Comparison of ENCODE assay signal across 32 cellular contexts in genomic region chr4:136337216-136337615, GRCh38.
"Had no signal": no experiment of that assay in that cellular context is flagged by ENCODE, and none has a peak within 500 bp of the region (broad histone marks: within the 10 kb centered on the region; RNA-seq: fewer than 3 reads in every experiment).

No MANE protein-coding gene starts in this region.

- H3K4me1 Mint-ChIP-seq: activated CD4-positive, alpha-beta memory T cell treated with anti-CD3 and anti-CD28 coated beads, Interleukin-2, amount 10 ng/mL, durations not matched to agents 7 days and 5 days; activated CD8-positive, alpha-beta memory T cell treated with anti-CD3 and anti-CD28 coated beads, Interleukin-2, amount 10 ng/mL, durations not matched to agents 7 days and 5 days; activated naive CD8-positive, alpha-beta T cell treated with anti-CD3 and anti-CD28 coated beads for 36 hours; activated T-helper 17 cell treated with anti-CD3 and anti-CD28 coated beads, Interleukin-2, amount 50 U/mL, for 72 hours had no signal

- H3K27me3 ChIP-seq: brain microvascular endothelial cell, MG63 had no signal

- H2AFZ ChIP-seq: PC-9 had no signal

- H3K36me3 ChIP-seq: brain microvascular endothelial cell, MG63, WERI-Rb-1 had no signal

- H3K27ac ChIP-seq: brain microvascular endothelial cell, PC-9, WERI-Rb-1 had no signal

- H3K4me3 Mint-ChIP-seq: activated CD4-positive, alpha-beta memory T cell treated with anti-CD3 and anti-CD28 coated beads, Interleukin-2, amount 10 ng/mL, durations not matched to agents 7 days and 5 days; activated CD8-positive, alpha-beta memory T cell treated with anti-CD3 and anti-CD28 coated beads, Interleukin-2, amount 10 ng/mL, durations not matched to agents 7 days and 5 days; activated naive CD8-positive, alpha-beta T cell treated with anti-CD3 and anti-CD28 coated beads for 36 hours; activated T-cell treated with anti-CD3 and anti-CD28 coated beads, Interleukin-2, amount 50 U/mL, for 72 hours; activated T-helper 17 cell treated with anti-CD3 and anti-CD28 coated beads, Interleukin-2, amount 50 U/mL, for 72 hours had no signal

- H3K27me3 Mint-ChIP-seq: activated CD4-positive, alpha-beta memory T cell treated with anti-CD3 and anti-CD28 coated beads, Interleukin-2, amount 10 ng/mL, durations not matched to agents 7 days and 5 days; activated CD8-positive, alpha-beta memory T cell treated with anti-CD3 and anti-CD28 coated beads, Interleukin-2, amount 10 ng/mL, durations not matched to agents 7 days and 5 days; activated naive CD8-positive, alpha-beta T cell treated with anti-CD3 and anti-CD28 coated beads for 36 hours; activated T-helper 17 cell treated with anti-CD3 and anti-CD28 coated beads, Interleukin-2, amount 50 U/mL, for 72 hours had no signal

- ATAC-seq: activated CD8-positive, alpha-beta memory T cell treated with anti-CD3 and anti-CD28 coated beads, Interleukin-2, amount 10 ng/mL, durations not matched to agents 7 days and 5 days; activated T-cell treated with anti-CD3 and anti-CD28 coated beads, Interleukin-2, amount 50 U/mL, for 72 hours; activated T-helper 17 cell treated with anti-CD3 and anti-CD28 coated beads, Interleukin-2, amount 50 U/mL, for 72 hours had no signal

- H3K4me3 ChIP-seq: MG63, PC-9 had no signal

- H3K36me3 Mint-ChIP-seq: activated CD8-positive, alpha-beta memory T cell treated with anti-CD3 and anti-CD28 coated beads, Interleukin-2, amount 10 ng/mL, durations not matched to agents 7 days and 5 days; activated naive CD8-positive, alpha-beta T cell treated with anti-CD3 and anti-CD28 coated beads for 36 hours had no signal

- H3K4me2 ChIP-seq: PC-9 had no signal

- H3K9me3 ChIP-seq: MG63 had no signal

- DNase-seq: activated CD4-positive, alpha-beta memory T cell treated with anti-CD3 and anti-CD28 coated beads, Interleukin-2, amount 10 ng/mL, durations not matched to agents 7 days and 5 days; activated CD4-positive, alpha-beta T cell treated with anti-CD3 and anti-CD28 coated beads for 1 hour; activated CD4-positive, alpha-beta T cell treated with anti-CD3 and anti-CD28 coated beads for 48 hours; activated CD4-positive, CD25-positive, alpha-beta regulatory T cell; activated CD8-positive, alpha-beta memory T cell treated with anti-CD3 and anti-CD28 coated beads for 24 hours; activated CD8-positive, alpha-beta memory T cell treated with anti-CD3 and anti-CD28 coated beads, Interleukin-2, amount 10 ng/mL, durations not matched to agents 7 days and 5 days; activated CD8-positive, alpha-beta memory T cell treated with anti-CD3 and anti-CD28 coated beads, Interleukin-2, amount 50 U/mL, for 48 hours; activated effector memory CD4-positive, alpha-beta T cell treated with anti-CD3 and anti-CD28 coated beads, Interleukin-2, amount 50 U/mL, for 16 hours; activated naive CD4-positive, alpha-beta T cell; activated naive CD4-positive, alpha-beta T cell treated with anti-CD3 and anti-CD28 coated beads, Interleukin-2, amount 50 U/mL, for 16 hours; activated naive CD8-positive, alpha-beta T cell treated with anti-CD3 and anti-CD28 coated beads for 36 hours; activated T-cell treated with anti-CD3 and anti-CD28 coated beads, Interleukin-2, amount 50 U/mL, for 72 hours; amniotic stem cell; aorta; brain microvascular endothelial cell; Kasumi-1; KG1; MG63; NCI-H1048; NCI-H1105 treated with DMSO at 0.1 percent for 48 hours; NCI-H1436; NCI-H1694; NCI-H1930; NCI-H2081 treated with DMSO at 0.1 percent for 48 hours; NCI-H510A; NCI-H748 treated with DMSO at 0.1 percent for 48 hours; NK-92 treated with Interleukin-12 subunit alpha and Interleukin-12 subunit beta, amount 100 ng/mL, for 24 hours; PC-9; Right ventricle myocardium superior; T1000; WERI-Rb-1 had no signal

- H3K27ac Mint-ChIP-seq: activated CD4-positive, alpha-beta memory T cell treated with anti-CD3 and anti-CD28 coated beads, Interleukin-2, amount 10 ng/mL, durations not matched to agents 7 days and 5 days; activated CD8-positive, alpha-beta memory T cell treated with anti-CD3 and anti-CD28 coated beads, Interleukin-2, amount 10 ng/mL, durations not matched to agents 7 days and 5 days; activated naive CD8-positive, alpha-beta T cell treated with anti-CD3 and anti-CD28 coated beads for 36 hours; activated T-cell treated with anti-CD3 and anti-CD28 coated beads, Interleukin-2, amount 50 U/mL, for 72 hours; activated T-helper 17 cell treated with anti-CD3 and anti-CD28 coated beads, Interleukin-2, amount 50 U/mL, for 72 hours had no signal
